ENCODE assay signal across 30 cellular contexts in genomic region chr17:49433000-49433694, GRCh38.
"Had no signal": no experiment of that assay in that cellular context is flagged by ENCODE, and none has a peak within 500 bp of the region (broad histone marks: within the 10 kb centered on the region; RNA-seq: fewer than 3 reads in every experiment).

No MANE protein-coding gene starts in this region.

- H3K9me3 Mint-ChIP-seq: immature natural killer cell; mesothelial cell of epicardium; naive B cell; natural killer cell treated with Interleukin-12 subunit alpha and Interleukin-12 subunit beta and Interleukin-15 and Interleukin-18, amount 100 ng/mL, for 72 hours; stimulated activated naive B cell treated with anti-CD40 and anti-IgM and Interleukin-4, amounts not matched to agents 10 μg/mL and 1 μg/mL and 100 μg/mL, for 72 hours; stimulated activated naive CD8-positive, alpha-beta T cell treated with anti-CD3 and anti-CD28 coated beads, Interleukin-15, Interleukin-2, amounts not matched to agents 100 ng/mL and 50 ng/mL, for 24 hours had no signal

- FAIRE-seq: endothelial cell of umbilical vein, keratinocyte, small intestine had no signal

- H3K36me3 ChIP-seq: esophagus muscularis mucosa, gastroesophageal sphincter, heart right ventricle, ovary, right lobe of liver, thoracic aorta, tibial nerve, upper lobe of left lung, uterus had no signal

- H3K27ac Mint-ChIP-seq: immature natural killer cell; mesothelial cell of epicardium; natural killer cell treated with Interleukin-12 subunit alpha and Interleukin-12 subunit beta and Interleukin-15 and Interleukin-18, amount 100 ng/mL, for 72 hours; stimulated activated naive B cell treated with anti-CD40 and anti-IgM and Interleukin-4, amounts not matched to agents 10 μg/mL and 1 μg/mL and 100 μg/mL, for 72 hours; stimulated activated naive CD8-positive, alpha-beta T cell treated with anti-CD3 and anti-CD28 coated beads, Interleukin-15, Interleukin-2, amounts not matched to agents 100 ng/mL and 50 ng/mL, for 24 hours had no signal

- H3K4me1 ChIP-seq: foreskin keratinocyte, gastroesophageal sphincter, heart right ventricle, upper lobe of left lung, uterus had no signal

- ATAC-seq: foreskin keratinocyte; gastroesophageal sphincter; heart right ventricle; mucosa of descending colon; natural killer cell treated with Interleukin-12 subunit alpha and Interleukin-12 subunit beta and Interleukin-15 and Interleukin-18, amount 100 ng/mL, for 72 hours; stimulated activated naive B cell treated with anti-CD40 and anti-IgM and Interleukin-4, amounts not matched to agents 10 μg/mL and 1 μg/mL and 100 μg/mL, for 72 hours had no signal

- H3K4me3 Mint-ChIP-seq: immature natural killer cell; mesothelial cell of epicardium; naive B cell; natural killer cell treated with Interleukin-12 subunit alpha and Interleukin-12 subunit beta and Interleukin-15 and Interleukin-18, amount 100 ng/mL, for 72 hours; stimulated activated naive B cell treated with anti-CD40 and anti-IgM and Interleukin-4, amounts not matched to agents 10 μg/mL and 1 μg/mL and 100 μg/mL, for 72 hours; stimulated activated naive CD8-positive, alpha-beta T cell treated with anti-CD3 and anti-CD28 coated beads, Interleukin-15, Interleukin-2, amounts not matched to agents 100 ng/mL and 50 ng/mL, for 24 hours had no signal

- H3K9me3 ChIP-seq: esophagus muscularis mucosa, gastroesophageal sphincter, heart right ventricle, mucosa of descending colon, ovary, right lobe of liver, thoracic aorta, tibial nerve, upper lobe of left lung, uterus had no signal

- H3K36me3 Mint-ChIP-seq: immature natural killer cell; mesothelial cell of epicardium; naive B cell; natural killer cell treated with Interleukin-12 subunit alpha and Interleukin-12 subunit beta and Interleukin-15 and Interleukin-18, amount 100 ng/mL, for 72 hours; stimulated activated naive B cell treated with anti-CD40 and anti-IgM and Interleukin-4, amounts not matched to agents 10 μg/mL and 1 μg/mL and 100 μg/mL, for 72 hours had no signal

- H3K4me3 ChIP-seq: coronary artery, esophagus muscularis mucosa, gastroesophageal sphincter, heart right ventricle, mucosa of descending colon, ovary, right lobe of liver, thoracic aorta, tibial nerve, upper lobe of left lung, uterus had no signal

- DNase-seq: dermis blood vessel endothelial cell; effector memory CD4-positive, alpha-beta T cell; foreskin keratinocyte; glutamatergic neuron; heart right ventricle; hypothalamus; immature natural killer cell; mesenchymal stem cell; mucosa of descending colon; naive B cell; occipital lobe; ovary; posterior cingulate gyrus; right lobe of liver; small intestine; stimulated activated CD4-positive, alpha-beta T cell treated with anti-CD3 and anti-CD28 coated beads, Interleukin-15, amount 100 ng/mL, for 24 hours; stimulated activated CD4-positive, alpha-beta T cell treated with anti-CD3 and anti-CD28 coated beads, Interleukin-2, amount 100 ng/mL, for 48 hours; stimulated activated naive B cell treated with anti-CD40 and anti-IgM and Interleukin-4, amounts not matched to agents 10 μg/mL and 1 μg/mL and 100 μg/mL, for 72 hours; upper lobe of left lung; uterus had no signal

- H3K27ac ChIP-seq: coronary artery, esophagus muscularis mucosa, foreskin keratinocyte, gastroesophageal sphincter, heart right ventricle, ovary, right lobe of liver, thoracic aorta, tibial nerve, upper lobe of left lung, uterus had no signal

- H3K27me3 ChIP-seq: ovary, right lobe of liver, tibial nerve, upper lobe of left lung, uterus had no signal
